Comparison of ENCODE assay signal across 8 cellular contexts in the genomic region with DNA sequence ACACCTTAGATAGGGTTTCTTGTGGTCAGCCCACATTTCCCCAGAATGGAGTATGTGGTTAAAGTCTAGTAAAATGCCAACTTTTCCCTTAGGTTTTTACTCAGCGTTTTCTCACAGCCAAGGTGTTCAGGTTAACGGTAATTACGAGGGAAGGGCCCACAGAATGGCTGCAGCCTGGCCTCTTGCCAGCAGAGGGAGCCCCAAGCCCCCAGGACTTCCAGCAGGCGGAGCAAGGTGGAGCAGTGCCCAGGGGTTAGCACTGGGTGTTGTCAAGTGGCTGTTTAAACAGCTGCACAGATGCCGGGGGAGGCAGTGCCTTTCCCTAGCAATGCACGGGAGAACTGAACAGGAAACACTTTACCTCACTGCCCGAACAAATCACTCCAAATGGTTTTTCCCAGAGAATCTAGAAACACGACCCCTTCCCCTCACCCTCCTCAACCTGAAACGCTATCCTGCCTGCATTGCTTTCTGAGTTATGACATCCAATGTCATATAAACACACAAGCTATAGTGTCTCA. TPM values are rescaled to one million over a fixed set of nuclear protein-coding genes. Genes with fewer than 3 reads are reported as not detected.
A peak's percentile ranks its signal among the peaks of the same experiment; 100 is the strongest.
DNase-seq lines count a peak whose midpoint lies in the region; ATAC-seq and TF ChIP-seq lines count a peak whose summit lies in the region.

No MANE protein-coding gene starts in this region.

- H2AK5ac ChIP-seq in IMR-90 (ENCODE audit: low read depth, low read length) = no peak overlapping the region

- no peaks in the 10 kb centered on the region for H3K9me2 ChIP-seq in OCI-LY1 (ENCODE audit: low read depth, low read length)

- H3K18ac ChIP-seq in IMR-90 (ENCODE audit: low read depth, low read length) = no peak overlapping the region

- TF ChIP-seq CTCF in GM12875 (IDR thresholded peaks at IDR 0.05; ENCODE audit: borderline replicate concordance, insufficient read depth, low read depth, low read length) (peak; percentile 99), IMR-90 (conservative IDR thresholded peaks at IDR 0.05; ENCODE audit: low read depth, low read length) (peak; percentile 65), OCI-LY1 (IDR thresholded peaks at IDR 0.05; ENCODE audit: low read length) (peak; percentile 100), epithelial cell of esophagus (IDR thresholded peaks at IDR 0.05; ENCODE audit: insufficient read depth, low read depth, low read length, missing control alignments) (peak; percentile 91)

- peak overlapping the region in 2 of 8 donors; percentile 41 to 57 for H3K4me3 Mint-ChIP-seq in naive B cell
- H3K4me3 Mint-ChIP-seq in stimulated activated effector memory CD8-positive, alpha-beta T cell treated with anti-CD3 and anti-CD28 coated beads, Interleukin-12 subunit alpha, Interleukin-12 subunit beta, amount 100 ng/mL, for 72 hours = no peak overlapping the region

- no peak overlapping the region for H2AK9ac ChIP-seq in IMR-90 (replicated peaks; ENCODE audit: low read depth, low read length, poor library complexity)

- no peak overlapping the region for H4K5ac ChIP-seq in IMR-90 (ENCODE audit: low read depth, low read length)

- peaks cover 20 to 29% of the 10 kb centered on the region in 2 donors for H3K36me3 Mint-ChIP-seq in naive B cell
- peaks cover 100% of the 10 kb centered on the region for H3K36me3 Mint-ChIP-seq in stimulated activated effector memory CD8-positive, alpha-beta T cell treated with anti-CD3 and anti-CD28 coated beads, Interleukin-12 subunit alpha, Interleukin-12 subunit beta, amount 100 ng/mL, for 72 hours

- H2AFZ ChIP-seq in IMR-90 (replicated peaks; ENCODE audit: low read length, poor library complexity) = peak overlapping the region; percentile 16
- H2AFZ ChIP-seq in OCI-LY1 (ENCODE audit: low read length) = no peak overlapping the region

- H2BK20ac ChIP-seq in IMR-90 (ENCODE audit: low read depth, low read length) = no peak overlapping the region

- no peak overlapping the region for H3K23ac ChIP-seq in IMR-90 (ENCODE audit: low read depth, low read length)

- H2BK120ac ChIP-seq in IMR-90 (ENCODE audit: low read depth, low read length) = no peak overlapping the region

- no peak overlapping the region for H3K27ac ChIP-seq in IMR-90 (ENCODE audit: insufficient read depth, low read length)
- H3K27ac ChIP-seq in OCI-LY1 (ENCODE audit: low read depth, low read length, poor library complexity, severe bottlenecking) = no peak overlapping the region

- H3K4me1 ChIP-seq in IMR-90 (ENCODE audit: control insufficient read depth, insufficient read depth, low read length) (no peaks in the 10 kb centered on the region), OCI-LY1 (ENCODE audit: insufficient read depth, low read length, severe bottlenecking) (no peaks in the 10 kb centered on the region)

- peak; percentile 62 for TF ChIP-seq RAD21 in IMR-90 (IDR thresholded peaks at IDR 0.05; ENCODE audit: low read length)

- H3K9ac ChIP-seq in IMR-90 (ENCODE audit: low read depth, low read length) = no peak overlapping the region
- no peak overlapping the region for H3K9ac ChIP-seq in OCI-LY1 (ENCODE audit: low read length)

- H3K4me2 ChIP-seq in IMR-90 (ENCODE audit: low read depth, low read length) (no peak overlapping the region), OCI-LY1 (ENCODE audit: low read length) (no peak overlapping the region)

- no peaks in the 10 kb centered on the region for H3K27me3 Mint-ChIP-seq in naive B cell

- no peaks in the 10 kb centered on the region for H3K9me3 Mint-ChIP-seq in naive B cell
- no peaks in the 10 kb centered on the region for H3K9me3 Mint-ChIP-seq in stimulated activated effector memory CD8-positive, alpha-beta T cell treated with anti-CD3 and anti-CD28 coated beads, Interleukin-12 subunit alpha, Interleukin-12 subunit beta, amount 100 ng/mL, for 72 hours

- CTCF ChIA-PET in IMR-90 (lab: Yijun Ruan, JAX) = interaction anchor here (0.5 to 1.0 kb wide), 3 partner anchors 101 to 416 kb away, joined by 3 read pairs; no protein-coding TSS in a partner anchor

- H3K9me3 ChIP-seq in IMR-90 (ENCODE audit: control insufficient read depth, insufficient read depth, low read length) = no peaks in the 10 kb centered on the region
- H3K9me3 ChIP-seq in OCI-LY1 (ENCODE audit: low read length) = no peaks in the 10 kb centered on the region

- H3K56ac ChIP-seq in IMR-90 (ENCODE audit: extremely low read depth, insufficient read depth, low read length) = no peak overlapping the region

- BruUV-seq in IMR-90 (replicated peaks; lab: Mats Ljungman, UMichigan) = no TSS peak

- no peak overlapping the region for H4K8ac ChIP-seq in IMR-90 (ENCODE audit: low read depth in 2 of 2, low read length in 2 of 2)

- H3K4me3 ChIP-seq in GM12875 (ENCODE audit: low read depth, low read length) (no peak overlapping the region), IMR-90 (ENCODE audit: insufficient read depth, low read depth, low read length) (no peak overlapping the region), OCI-LY1 (ENCODE audit: low read depth, low read length, poor library complexity, severe bottlenecking) (no peak overlapping the region), epithelial cell of esophagus (ENCODE audit: low read length) (no peak overlapping the region)

- H3K27ac Mint-ChIP-seq in naive B cell = peak overlapping the region; percentile 28 to 93 (median 60)
- H3K27ac Mint-ChIP-seq in stimulated activated effector memory CD8-positive, alpha-beta T cell treated with anti-CD3 and anti-CD28 coated beads, Interleukin-12 subunit alpha, Interleukin-12 subunit beta, amount 100 ng/mL, for 72 hours = peak overlapping the region; percentile 23

- H3K4me1 Mint-ChIP-seq in naive B cell = peaks cover 22 to 43% (median 42%) of the 10 kb centered on the region in 3 donors
- peaks cover 42% of the 10 kb centered on the region for H3K4me1 Mint-ChIP-seq in stimulated activated effector memory CD8-positive, alpha-beta T cell treated with anti-CD3 and anti-CD28 coated beads, Interleukin-12 subunit alpha, Interleukin-12 subunit beta, amount 100 ng/mL, for 72 hours

- POLR2A ChIA-PET in IMR-90 (lab: Charles Lee; ENCODE audit: unreplicated experiment) = no interaction called here

- no peaks in the 10 kb centered on the region for H3K27me3 ChIP-seq in IMR-90 (ENCODE audit: control insufficient read depth, insufficient read depth, low read length)
- H3K27me3 ChIP-seq in OCI-LY1 (ENCODE audit: insufficient read depth, low read length) = no peaks in the 10 kb centered on the region

- ATAC-seq in IMR-90 (ENCODE audit: low read depth) (peak; percentile 95), naive B cell (ENCODE audit: low read depth in 2 of 2) (peak; percentile 73 to 84), GM19023 (IDR thresholded peaks at IDR 0.05; ENCODE audit: unreplicated experiment) (no peak)
- peak; percentile 92 for ATAC-seq in stimulated activated effector memory CD8-positive, alpha-beta T cell treated with anti-CD3 and anti-CD28 coated beads, Interleukin-12 subunit alpha, Interleukin-12 subunit beta, amount 100 ng/mL, for 72 hours

- no peak overlapping the region for H4K91ac ChIP-seq in IMR-90 (ENCODE audit: insufficient read depth, low read depth, low read length)

- H3K4ac ChIP-seq in IMR-90 (ENCODE audit: low read depth, low read length) = no peak overlapping the region

- DNase-seq in IMR-90 (peak; percentile 56), epithelial cell of esophagus (ENCODE audit: low read depth) (peak; percentile 73), naive B cell (peak; percentile 78)
- peak; percentile 95 for DNase-seq in activated CD8-positive, alpha-beta memory T cell treated with anti-CD3 and anti-CD28 coated beads, Interleukin-2, amount 50 U/mL, for 48 hours
- peak; percentile 79 to 94 for DNase-seq in stimulated activated effector memory CD8-positive, alpha-beta T cell treated with anti-CD3 and anti-CD28 coated beads, Interleukin-12 subunit alpha, Interleukin-12 subunit beta, amount 100 ng/mL, for 72 hours (ENCODE audit: low spot score in 2 of 2)

- TF ChIP-seq POLR2A in IMR-90 (IDR thresholded peaks at IDR 0.05; ENCODE audit: low read depth, low read length) = no peak

- H2BK15ac ChIP-seq in IMR-90 (ENCODE audit: low read depth, low read length) = no peak overlapping the region

- H3K36me3 ChIP-seq in IMR-90 (ENCODE audit: control insufficient read depth, insufficient read depth, low read length) = peaks cover 61% of the 10 kb centered on the region
- peaks cover 96% of the 10 kb centered on the region for H3K36me3 ChIP-seq in OCI-LY1 (ENCODE audit: insufficient read depth, low read length)

- H3K14ac ChIP-seq in IMR-90 (replicated peaks; ENCODE audit: low read depth, low read length) = no peak overlapping the region

- H3K79me2 ChIP-seq in OCI-LY1 (ENCODE audit: insufficient read depth, low read length) = no peaks in the 10 kb centered on the region

- in situ Hi-C loops in IMR-90 (cut with MboI; ENCODE audit: low sequenced_read_pairs) = no loop called here

- no peaks in the 10 kb centered on the region for H3F3A ChIP-seq in OCI-LY1 (ENCODE audit: insufficient read depth, low read length)

- peaks cover 3 to 6% of the 10 kb centered on the region in 2 experiments; a peak in 2 of 4 replicates for H3K79me1 ChIP-seq in IMR-90 (ENCODE audit: low read depth in 1 of 2, low read length in 2 of 2)

- H2BK5ac ChIP-seq in IMR-90 (ENCODE audit: low read depth, low read length, poor library complexity, severe bottlenecking) = no peak overlapping the region

- dilution Hi-C loops in IMR-90 (cut with HindIII; ENCODE audit: low sequenced_read_pairs, unreplicated experiment) = no loop called here

- 37% methylated on average over 4 of the region's 9 CpGs; no CpG with 5 or more reads in 1 of the 2 experiments for WGBS in IMR-90 (ENCODE audit: extremely low coverage in 2 of 2, insufficient read length in 1 of 2), 2 experiments

- intact Hi-C loops in IMR-90 (cut with micrococcal nuclease) = loop anchor here (1.0 kb wide), 1 partner anchor 148 kb away; no protein-coding TSS in a partner anchor

- H4K20me1 ChIP-seq in IMR-90 (ENCODE audit: insufficient read depth, low read length) (0 out of 2 replicates have a peak, but pooled peaks cover 4% of the 10 kb centered on the region), OCI-LY1 (ENCODE audit: insufficient read depth, low read length) (no peaks in the 10 kb centered on the region)

- no peaks in the 10 kb centered on the region for H3K9me1 ChIP-seq in IMR-90 (ENCODE audit: insufficient read depth, low read length)

TF ChIP-seq in IMR-90, 13 proteins besides CTCF, POLR2A, EP300 and RAD21 (continues in another document):
- no peak for TF ChIP-seq MXI1 (IDR thresholded peaks at IDR 0.05; ENCODE audit: borderline replicate concordance, low read depth, low read length)
- TF ChIP-seq RCOR1 (IDR thresholded peaks at IDR 0.05; ENCODE audit: insufficient replicate concordance, low read length) = no peak

RNA-seq across cellular contexts. Expression of a gene that starts 6.6 kb away (rescaled TPM):
- 283 and 304 TPM in 2 replicates for total RNA-seq in IMR-90 (2012; rRNA removed)
- polyA plus RNA-seq in IMR-90 (2012; rRNA removed) = 291 and 294 TPM in 2 replicates
- polyA plus RNA-seq in IMR-90 (2012; cell fraction: cytosol; rRNA removed) = 134 and 174 TPM in 2 replicates
- 98.7 and 105 TPM in 2 replicates for polyA plus RNA-seq in IMR-90 (2012; cell fraction: nucleus; rRNA removed; ENCODE audit: low replicate concordance)
- 100 to 1,000 TPM; 122 to 241 (median 136) TPM for polyA plus RNA-seq in naive B cell (ENCODE audit: low read depth in 6 of 6)

RNA-seq across cellular contexts. Expression of a gene that starts 46.0 kb away (rescaled TPM):
- total RNA-seq in IMR-90 (2012; rRNA removed) = 8.8 and 9.7 TPM in 2 replicates
- polyA plus RNA-seq in IMR-90 (2012; rRNA removed) (3.3 and 3.6 TPM in 2 replicates), naive B cell (ENCODE audit: low read depth in 6 of 6) (10 to 100 TPM; 16.9 to 38.2 (median 33.7) TPM)
- polyA plus RNA-seq in IMR-90 (2012; cell fraction: cytosol; rRNA removed) = 1.1 and 1.9 TPM in 2 replicates
- polyA plus RNA-seq in IMR-90 (2012; cell fraction: nucleus; rRNA removed; ENCODE audit: low replicate concordance) = 4.0 and 17.5 TPM in 2 replicates
